ENCODE assay signal across 24 cellular contexts in the genomic region with DNA sequence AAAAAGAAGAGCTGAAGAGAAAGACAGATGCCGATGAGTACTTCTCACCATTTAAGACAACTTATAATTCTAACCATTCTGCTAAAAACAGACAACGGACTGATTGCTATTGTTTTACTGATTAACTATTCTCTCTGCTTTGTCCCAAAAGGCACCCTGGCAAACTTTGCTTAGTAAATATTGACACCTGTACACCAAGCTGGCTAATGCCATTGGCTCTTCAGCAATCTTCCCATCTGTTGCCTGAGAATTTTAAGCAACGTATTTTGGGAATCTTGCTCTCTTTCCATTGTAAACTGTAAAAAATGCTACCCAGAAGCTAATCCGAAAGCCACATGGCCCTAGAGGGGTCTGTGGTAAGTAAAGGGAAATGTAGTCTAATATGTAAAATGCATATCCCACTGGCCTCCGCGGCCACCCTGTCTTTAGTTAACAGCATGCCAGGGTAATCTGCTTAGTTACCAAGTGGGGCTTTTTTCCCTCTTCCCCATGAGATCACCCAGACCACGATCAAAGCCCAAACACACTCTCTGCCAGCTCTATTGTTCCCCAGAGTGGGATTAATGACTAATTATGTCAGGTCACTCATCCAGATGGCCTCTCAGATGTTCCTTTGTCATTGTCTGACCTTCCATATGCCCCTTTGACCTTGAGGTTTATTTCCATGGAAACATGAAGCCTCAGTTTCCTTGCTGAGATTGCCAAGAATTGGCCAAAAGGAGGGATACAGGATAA.
DNase-seq lines count a peak whose midpoint lies in the region; ATAC-seq, FAIRE-seq and TF ChIP-seq lines count a peak whose summit lies in the region.
"Had no signal": no experiment of that assay in that cellular context is flagged by ENCODE, and none has a peak within 500 bp of the region (broad histone marks: within the 10 kb centered on the region; RNA-seq: fewer than 3 reads in every experiment).

No MANE protein-coding gene starts in this region.

- H3K36me3 ChIP-seq in endothelial cell of umbilical vein (ENCODE audit: control insufficient read depth in 2 of 2, extremely low read depth in 1 of 2, insufficient read depth in 2 of 2, low read length in 2 of 2) (no peaks in the 10 kb centered on the region), mucosa of descending colon (ENCODE audit: low read depth) (no peaks in the 10 kb centered on the region)
- H3K36me3 ChIP-seq: transverse colon had no signal

- H3K9me3 ChIP-seq in endothelial cell of umbilical vein (replicated peaks; ENCODE audit: control insufficient read depth, insufficient read depth, low read length) = no peaks in the 10 kb centered on the region
- H3K9me3 ChIP-seq in mucosa of descending colon = no peaks in the 10 kb centered on the region
- H3K9me3 ChIP-seq: transverse colon had no signal

- H3K4me2 ChIP-seq in endothelial cell of umbilical vein (ENCODE audit: insufficient read depth, low read length) = no peak overlapping the region
- H3K4me2 ChIP-seq: hepatocyte had no signal

- H3K9ac ChIP-seq in endothelial cell of umbilical vein (replicated peaks; ENCODE audit: extremely low read depth, insufficient read depth, low read length) = no peak overlapping the region

- ATAC-seq in mucosa of descending colon = no peak
- ATAC-seq: activated CD4-positive, alpha-beta T cell treated with anti-CD3 and anti-CD28 coated beads for 36 hours; esophagus mucosa; T-helper 17 cell had no signal

- H3K27me3 ChIP-seq in endothelial cell of umbilical vein (ENCODE audit: control insufficient read depth in 2 of 2, insufficient read depth in 2 of 2, low read length in 2 of 2) = no peaks in the 10 kb centered on the region
- H3K27me3 ChIP-seq: hepatocyte, transverse colon had no signal

- no peaks in the 10 kb centered on the region for H3K4me1 Mint-ChIP-seq in activated T-helper 1 cell treated with anti-CD3 and anti-CD28 coated beads, Interleukin-12 subunit alpha, Interleukin-12 subunit beta, Interleukin-2, Interleukin-4 antibody, amounts not matched to agents 30 ng/mL and 10 ng/mL and 1 ng/mL, durations not matched to agents 14 hours and 24 hours and 36 hours (ENCODE audit: low read depth)
- H3K4me1 Mint-ChIP-seq: activated CD4-positive, alpha-beta T cell treated with anti-CD3 and anti-CD28 coated beads for 36 hours; T-helper 17 cell had no signal

- H3K4me1 ChIP-seq in endothelial cell of umbilical vein (ENCODE audit: control insufficient read depth, extremely low read depth, insufficient read depth, low read length) (peaks cover 4% of the 10 kb centered on the region), mucosa of descending colon (ENCODE audit: low read depth) (no peaks in the 10 kb centered on the region)
- H3K4me1 ChIP-seq: transverse colon had no signal

- TF ChIP-seq CTCF in endothelial cell of umbilical vein (IDR thresholded peaks at IDR 0.05; ENCODE audit: extremely low read depth in 1 of 2, insufficient read depth in 1 of 2, low read depth in 1 of 2, low read length in 2 of 2) (no peak), mucosa of descending colon (IDR thresholded peaks at IDR 0.05) (no peak)

- POLR2A ChIA-PET in endothelial cell of umbilical vein (lab: Charles Lee) = no interaction called here

- H2AFZ ChIP-seq in endothelial cell of umbilical vein (ENCODE audit: low read depth, low read length) = no peak overlapping the region
- H2AFZ ChIP-seq: hepatocyte had no signal

- H3K36me3 Mint-ChIP-seq in activated T-helper 1 cell treated with anti-CD3 and anti-CD28 coated beads, Interleukin-12 subunit alpha, Interleukin-12 subunit beta, Interleukin-2, Interleukin-4 antibody, amounts not matched to agents 30 ng/mL and 10 ng/mL and 1 ng/mL, durations not matched to agents 14 hours and 24 hours and 36 hours (ENCODE audit: low read depth) = no peaks in the 10 kb centered on the region
- H3K36me3 Mint-ChIP-seq: brain had no signal

- peak; percentile 42 for DNase-seq in NCI-H146 (lab: John Stamatoyannopoulos, UW)
- no peak for DNase-seq in NCI-H146 treated with DMSO at 0.1 percent for 48 hours (lab: John Stamatoyannopoulos, UW; ENCODE audit: unreplicated experiment)
- DNase-seq in NCI-H82 (lab: John Stamatoyannopoulos, UW) = peak; percentile 91
- DNase-seq in endothelial cell of umbilical vein (ENCODE audit: low read depth, low spot score) = peak; percentile 44
- peak; percentile 41 for DNase-seq in retina
- no peak for DNase-seq in mucosa of descending colon
- no peak for DNase-seq in activated T-helper 1 cell treated with anti-CD3 and anti-CD28 coated beads, Interleukin-12 subunit alpha, Interleukin-12 subunit beta, Interleukin-2, Interleukin-4 antibody, amounts not matched to agents 30 ng/mL and 10 ng/mL and 1 ng/mL, durations not matched to agents 14 hours and 24 hours and 36 hours (ENCODE audit: low spot score)
- DNase-seq in stimulated activated CD4-positive, alpha-beta T cell treated with anti-CD3 and anti-CD28 coated beads, Interleukin-2, amount 100 ng/mL, for 48 hours = no peak
- DNase-seq: activated CD4-positive, alpha-beta T cell treated with anti-CD3 and anti-CD28 coated beads for 36 hours; activated T-cell treated with anti-CD3 and anti-CD28 coated beads, Interleukin-2, amount 50 U/mL, for 1 hour; DND-41; effector CD4-positive, alpha-beta T cell; Kasumi-1; NCI-H187; NCI-H446; posterior cingulate gyrus; stimulated activated CD8-positive, alpha-beta memory T cell treated with anti-CD3 and anti-CD28 coated beads, Interleukin-4, amount 100 ng/mL, for 48 hours; T-helper 17 cell; transverse colon had no signal

- H3K27ac ChIP-seq in endothelial cell of umbilical vein (ENCODE audit: insufficient read depth, low read depth, low read length) = no peak overlapping the region
- H3K27ac ChIP-seq: hepatocyte, transverse colon had no signal

- CTCF ChIA-PET in endothelial cell of umbilical vein (lab: Charles Lee) = interaction anchor here (1.6 kb wide), 1 partner anchor 8 kb away, joined by 3 read pairs; no protein-coding TSS in a partner anchor

- TF ChIP-seq POLR2A in endothelial cell of umbilical vein (IDR thresholded peaks at IDR 0.05; ENCODE audit: low read depth, low read length) = no peak

- H3K4me3 ChIP-seq in endothelial cell of umbilical vein (replicated peaks in 1 of 3; ENCODE audit: insufficient read depth in 1 of 3, low read depth in 1 of 3, low read length in 3 of 3) (no peak overlapping the region), mucosa of descending colon (no peak overlapping the region)
- H3K4me3 ChIP-seq: hepatocyte, transverse colon had no signal

- dilution Hi-C loops in endothelial cell of umbilical vein (cut with MboI; ENCODE audit: extremely low pct_ligation_motif_present, low sequenced_read_pairs) = no loop called here

- no peak overlapping the region for H3K27ac Mint-ChIP-seq in activated T-helper 1 cell treated with anti-CD3 and anti-CD28 coated beads, Interleukin-12 subunit alpha, Interleukin-12 subunit beta, Interleukin-2, Interleukin-4 antibody, amounts not matched to agents 30 ng/mL and 10 ng/mL and 1 ng/mL, durations not matched to agents 14 hours and 24 hours and 36 hours
- H3K27ac Mint-ChIP-seq: activated CD4-positive, alpha-beta T cell treated with anti-CD3 and anti-CD28 coated beads for 36 hours; brain; T-helper 17 cell had no signal

- intact Hi-C loops in endothelial cell of umbilical vein (cut with micrococcal nuclease) = no loop called here
- intact Hi-C loops in mucosa of descending colon (cut with DNase I, micrococcal nuclease) = no loop called here
- intact Hi-C loops in activated T-helper 1 cell treated with anti-CD3 and anti-CD28 coated beads, Interleukin-12 subunit alpha, Interleukin-12 subunit beta, Interleukin-2, Interleukin-4 antibody, amounts not matched to agents 30 ng/mL and 10 ng/mL and 1 ng/mL, durations not matched to agents 14 hours and 24 hours and 36 hours (cut with micrococcal nuclease) = no loop called here

- BruUV-seq in endothelial cell of umbilical vein (replicated peaks; lab: Mats Ljungman, UMichigan) = no TSS peak

- no peaks in the 10 kb centered on the region for H3K9me3 Mint-ChIP-seq in activated T-helper 1 cell treated with anti-CD3 and anti-CD28 coated beads, Interleukin-12 subunit alpha, Interleukin-12 subunit beta, Interleukin-2, Interleukin-4 antibody, amounts not matched to agents 30 ng/mL and 10 ng/mL and 1 ng/mL, durations not matched to agents 14 hours and 24 hours and 36 hours
- H3K9me3 Mint-ChIP-seq: brain had no signal

- H4K20me1 ChIP-seq in endothelial cell of umbilical vein (replicated peaks; ENCODE audit: control insufficient read depth, extremely low read depth, insufficient read depth, low read length) = no peaks in the 10 kb centered on the region

- FAIRE-seq in endothelial cell of umbilical vein (lab: Jason Lieb, UNC) = peak; percentile 66
- FAIRE-seq: A204.1, frontal cortex had no signal

- no peak overlapping the region for H3K4me3 Mint-ChIP-seq in activated T-helper 1 cell treated with anti-CD3 and anti-CD28 coated beads, Interleukin-12 subunit alpha, Interleukin-12 subunit beta, Interleukin-2, Interleukin-4 antibody, amounts not matched to agents 30 ng/mL and 10 ng/mL and 1 ng/mL, durations not matched to agents 14 hours and 24 hours and 36 hours
- H3K4me3 Mint-ChIP-seq: activated CD4-positive, alpha-beta T cell treated with anti-CD3 and anti-CD28 coated beads for 36 hours; T-helper 17 cell had no signal

- no peaks in the 10 kb centered on the region for H3K9me1 ChIP-seq in endothelial cell of umbilical vein (replicated peaks; ENCODE audit: control insufficient read depth, extremely low read depth, insufficient read depth, low read length)

- H3K79me2 ChIP-seq in endothelial cell of umbilical vein (ENCODE audit: control insufficient read depth, insufficient read depth, low read length) = no peaks in the 10 kb centered on the region
- H3K79me2 ChIP-seq: hepatocyte had no signal

- peaks cover 3% of the 10 kb centered on the region for H3K27me3 Mint-ChIP-seq in activated T-helper 1 cell treated with anti-CD3 and anti-CD28 coated beads, Interleukin-12 subunit alpha, Interleukin-12 subunit beta, Interleukin-2, Interleukin-4 antibody, amounts not matched to agents 30 ng/mL and 10 ng/mL and 1 ng/mL, durations not matched to agents 14 hours and 24 hours and 36 hours (ENCODE audit: insufficient read depth)

TF ChIP-seq in endothelial cell of umbilical vein, 7 proteins besides CTCF, POLR2A, EP300 and RAD21:
- peak; percentile 47 for TF ChIP-seq FOS (IDR thresholded peaks at IDR 0.05; ENCODE audit: borderline replicate concordance, insufficient read depth, low read length)
- TF ChIP-seq, protein P1, sequence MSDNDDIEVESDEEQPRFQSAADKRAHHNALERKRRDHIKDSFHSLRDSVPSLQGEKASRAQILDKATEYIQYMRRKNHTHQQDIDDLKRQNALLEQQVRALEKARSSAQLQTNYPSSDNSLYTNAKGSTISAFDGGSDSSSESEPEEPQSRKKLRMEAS (IDR thresholded peaks at IDR 0.05; ENCODE audit: insufficient read depth, insufficient read length) = no peak
- peak; percentile 92 for TF ChIP-seq GATA2 (IDR thresholded peaks at IDR 0.05; ENCODE audit: insufficient read depth, insufficient read length, low read depth, low read length)
- peak; percentile 2 for TF ChIP-seq JUN (IDR thresholded peaks at IDR 0.05; ENCODE audit: borderline replicate concordance, insufficient read depth, insufficient read length, low read depth)

Comparison
In these comparisons a context has a peak if more than half of its experiments do, and no peak if none do; other contexts are left out.
1. DNase-seq: peak in NCI-H146 (single experiment), NCI-H82 (single experiment), endothelial cell of umbilical vein (single experiment) and retina (single experiment); none in NCI-H146 treated with DMSO at 0.1 percent for 48 hours (single experiment), mucosa of descending colon (0 of 3), activated T-helper 1 cell treated with anti-CD3 and anti-CD28 coated beads, Interleukin-12 subunit alpha, Interleukin-12 subunit beta, Interleukin-2, Interleukin-4 antibody, amounts not matched to agents 30 ng/mL and 10 ng/mL and 1 ng/mL, durations not matched to agents 14 hours and 24 hours and 36 hours (single experiment) and stimulated activated CD4-positive, alpha-beta T cell treated with anti-CD3 and anti-CD28 coated beads, Interleukin-2, amount 100 ng/mL, for 48 hours (0 of 2).